ENCODE assay signal across 1 cellular context in the genomic region with DNA sequence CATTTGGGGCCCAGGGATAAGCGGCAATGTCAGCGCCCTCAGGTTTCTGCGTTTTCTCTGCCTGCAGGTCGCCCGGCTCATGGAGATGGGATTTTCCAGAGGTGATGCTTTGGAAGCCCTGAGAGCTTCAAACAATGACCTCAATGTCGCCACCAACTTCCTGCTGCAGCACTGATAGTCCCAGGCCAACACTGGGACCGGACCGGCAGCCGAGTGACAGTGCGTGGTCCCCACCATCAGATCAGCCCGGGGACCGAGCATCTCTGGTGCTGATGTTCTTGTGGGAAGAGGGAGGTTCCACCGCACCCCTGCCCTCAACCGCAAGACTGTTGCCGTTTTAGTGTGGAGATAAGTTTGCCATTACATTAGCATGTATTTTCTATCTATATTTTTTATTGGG.
TF ChIP-seq lines count a peak whose summit lies in the region.

No MANE protein-coding gene starts in this region.

TF ChIP-seq in IMR-90, 13 proteins besides CTCF, POLR2A, EP300 and RAD21:
- TF ChIP-seq, protein P1, sequence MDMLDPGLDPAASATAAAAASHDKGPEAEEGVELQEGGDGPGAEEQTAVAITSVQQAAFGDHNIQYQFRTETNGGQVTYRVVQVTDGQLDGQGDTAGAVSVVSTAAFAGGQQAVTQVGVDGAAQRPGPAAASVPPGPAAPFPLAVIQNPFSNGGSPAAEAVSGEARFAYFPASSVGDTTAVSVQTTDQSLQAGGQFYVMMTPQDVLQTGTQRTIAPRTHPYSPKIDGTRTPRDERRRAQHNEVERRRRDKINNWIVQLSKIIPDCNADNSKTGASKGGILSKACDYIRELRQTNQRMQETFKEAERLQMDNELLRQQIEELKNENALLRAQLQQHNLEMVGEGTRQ (IDR thresholded peaks at IDR 0.05; ENCODE audit: low read depth, low read length): no peak
- TF ChIP-seq, protein P2, sequence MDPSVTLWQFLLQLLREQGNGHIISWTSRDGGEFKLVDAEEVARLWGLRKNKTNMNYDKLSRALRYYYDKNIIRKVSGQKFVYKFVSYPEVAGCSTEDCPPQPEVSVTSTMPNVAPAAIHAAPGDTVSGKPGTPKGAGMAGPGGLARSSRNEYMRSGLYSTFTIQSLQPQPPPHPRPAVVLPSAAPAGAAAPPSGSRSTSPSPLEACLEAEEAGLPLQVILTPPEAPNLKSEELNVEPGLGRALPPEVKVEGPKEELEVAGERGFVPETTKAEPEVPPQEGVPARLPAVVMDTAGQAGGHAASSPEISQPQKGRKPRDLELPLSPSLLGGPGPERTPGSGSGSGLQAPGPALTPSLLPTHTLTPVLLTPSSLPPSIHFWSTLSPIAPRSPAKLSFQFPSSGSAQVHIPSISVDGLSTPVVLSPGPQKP (IDR thresholded peaks at IDR 0.05; ENCODE audit: borderline replicate concordance, low read depth, low read length): no peak
- TF ChIP-seq MAFK (IDR thresholded peaks at IDR 0.05; ENCODE audit: low read depth, low read length): no peak
- TF ChIP-seq CEBPB (IDR thresholded peaks at IDR 0.05; ENCODE audit: low read depth, low read length): no peak
- no peak for TF ChIP-seq SMC3 (IDR thresholded peaks at IDR 0.05; ENCODE audit: low read depth, low read length)
- TF ChIP-seq CHD1 (IDR thresholded peaks at IDR 0.05; ENCODE audit: low read depth, low read length): no peak
- no peak for TF ChIP-seq MXI1 (IDR thresholded peaks at IDR 0.05; ENCODE audit: borderline replicate concordance, low read depth, low read length)
- TF ChIP-seq BHLHE40 (IDR thresholded peaks at IDR 0.05; ENCODE audit: low read depth, low read length): no peak
- TF ChIP-seq FOS (IDR thresholded peaks at IDR 0.05; ENCODE audit: low read depth, low read length): no peak
- TF ChIP-seq RCOR1 (IDR thresholded peaks at IDR 0.05; ENCODE audit: insufficient replicate concordance, low read length): no peak
